16 cellular contexts compared by ENCODE assay signal in genomic region chr4:31518796-31519250, GRCh38.
A peak's percentile ranks its signal among the peaks of the same experiment; 100 is the strongest.
DNase-seq lines count a peak whose midpoint lies in the region; ATAC-seq and TF ChIP-seq lines count a peak whose summit lies in the region.
"Had no signal": no experiment of that assay in that cellular context is flagged by ENCODE, and none has a peak within 500 bp of the region (broad histone marks: within the 10 kb centered on the region; RNA-seq: fewer than 3 reads in every experiment).

No MANE protein-coding gene starts in this region.

- no peak overlapping the region for H3K23ac ChIP-seq in mesenchymal stem cell (ENCODE audit: low read length in 2 of 2)

- no peak overlapping the region for H2BK120ac ChIP-seq in mesenchymal stem cell (ENCODE audit: low read depth, low read length)

- H3K9me3 ChIP-seq in mesenchymal stem cell (ENCODE audit: control insufficient read depth, low read length): peaks cover 7% of the 10 kb centered on the region
- H3K9me3 ChIP-seq: SJSA1 had no signal

- CTCF ChIA-PET in BJ (lab: Yijun Ruan, JAX): no interaction called here

- no peak for TF ChIP-seq CTCF in BJ (IDR thresholded peaks at IDR 0.05; ENCODE audit: insufficient read depth, low read depth, low read length)
- TF ChIP-seq CTCF in cardiac fibroblast (IDR thresholded peaks at IDR 0.05; ENCODE audit: low read depth, low read length): no peak

- H3K14ac ChIP-seq in mesenchymal stem cell (ENCODE audit: low read length in 2 of 2): no peak overlapping the region

- no peaks in the 10 kb centered on the region for H3K4me1 Mint-ChIP-seq in stimulated activated effector memory CD8-positive, alpha-beta T cell treated with anti-CD3 and anti-CD28 coated beads, Interleukin-12 subunit alpha, Interleukin-12 subunit beta, amount 100 ng/mL, for 72 hours
- H3K4me1 Mint-ChIP-seq: activated naive CD8-positive, alpha-beta T cell treated with anti-CD3 and anti-CD28 coated beads, Interleukin-2, amount 50 U/mL, for 24 hours had no signal

- ATAC-seq in GM18517 (IDR thresholded peaks at IDR 0.05; ENCODE audit: unreplicated experiment) (no peak), GM18505 (IDR thresholded peaks at IDR 0.05; ENCODE audit: unreplicated experiment) (no peak)
- no peak for ATAC-seq in stimulated activated effector memory CD8-positive, alpha-beta T cell treated with anti-CD3 and anti-CD28 coated beads, Interleukin-12 subunit alpha, Interleukin-12 subunit beta, amount 100 ng/mL, for 72 hours
- ATAC-seq: activated naive CD8-positive, alpha-beta T cell treated with anti-CD3 and anti-CD28 coated beads, Interleukin-2, amount 50 U/mL, for 24 hours had no signal

- no peak overlapping the region for H3K4ac ChIP-seq in mesenchymal stem cell (ENCODE audit: low read depth in 1 of 2, low read length in 2 of 2)

- H3K27me3 ChIP-seq in BJ (ENCODE audit: control insufficient read depth, insufficient read depth, low read length) (no peaks in the 10 kb centered on the region), mesenchymal stem cell (ENCODE audit: control insufficient read depth in 1 of 2, insufficient read depth in 1 of 2, low read length in 2 of 2) (no peaks in the 10 kb centered on the region)
- H3K27me3 ChIP-seq: SJSA1 had no signal

- peaks cover 20% of the 10 kb centered on the region for H3K9me3 Mint-ChIP-seq in stimulated activated effector memory CD8-positive, alpha-beta T cell treated with anti-CD3 and anti-CD28 coated beads, Interleukin-12 subunit alpha, Interleukin-12 subunit beta, amount 100 ng/mL, for 72 hours

- no peak overlapping the region for H3K9ac ChIP-seq in mesenchymal stem cell (ENCODE audit: low read length)

- no peak overlapping the region for H2BK15ac ChIP-seq in mesenchymal stem cell (ENCODE audit: low read depth, poor library complexity, severe bottlenecking)

- WGBS in mesenchymal stem cell: 91% methylated on average over 2 of the region's 3 CpGs

- no peaks in the 10 kb centered on the region for H3K36me3 ChIP-seq in BJ (ENCODE audit: control insufficient read depth, insufficient read depth, low read length)
- H3K36me3 ChIP-seq in mesenchymal stem cell (ENCODE audit: control insufficient read depth in 1 of 2, insufficient read depth in 2 of 2, low read depth in 1 of 2, low read length in 2 of 2): no peaks in the 10 kb centered on the region
- H3K36me3 ChIP-seq: SJSA1, WERI-Rb-1 had no signal

- no peak overlapping the region for H3K4me3 Mint-ChIP-seq in stimulated activated effector memory CD8-positive, alpha-beta T cell treated with anti-CD3 and anti-CD28 coated beads, Interleukin-12 subunit alpha, Interleukin-12 subunit beta, amount 100 ng/mL, for 72 hours
- H3K4me3 Mint-ChIP-seq: activated naive CD8-positive, alpha-beta T cell treated with anti-CD3 and anti-CD28 coated beads, Interleukin-2, amount 50 U/mL, for 24 hours; CD4-positive, alpha-beta T cell had no signal

- peak; percentile 21 for DNase-seq in BJ (ENCODE audit: low read depth)
- DNase-seq in LoVo (ENCODE audit: low spot score): peak; percentile 7
- DNase-seq in cardiac fibroblast (ENCODE audit: low read depth in 2 of 2): peak; percentile 3 to 15
- peak; percentile 76 for DNase-seq in mesenchymal stem cell
- no peak for DNase-seq in NCI-H2196 treated with DMSO at 0.1 percent for 48 hours (lab: John Stamatoyannopoulos, UW; ENCODE audit: unreplicated experiment)
- DNase-seq in stimulated activated effector memory CD8-positive, alpha-beta T cell treated with anti-CD3 and anti-CD28 coated beads, Interleukin-12 subunit alpha, Interleukin-12 subunit beta, amount 100 ng/mL, for 72 hours (ENCODE audit: low spot score in 2 of 2): no peak
- DNase-seq: activated naive CD8-positive, alpha-beta T cell treated with anti-CD3 and anti-CD28 coated beads, Interleukin-2, amount 50 U/mL, for 24 hours; CD4-positive, alpha-beta T cell; effector memory CD4-positive, alpha-beta T cell; NCI-H1105; NCI-H526 treated with DMSO at 0.1 percent for 48 hours; stimulated activated naive CD4-positive, alpha-beta T cell; WERI-Rb-1 had no signal

- no peak overlapping the region for H4K8ac ChIP-seq in mesenchymal stem cell (ENCODE audit: low read length)

- TF ChIP-seq POLR2A in GM18505 (IDR thresholded peaks at IDR 0.05; ENCODE audit: borderline replicate concordance, extremely low read depth, insufficient read depth, insufficient read length): no peak

- H3K18ac ChIP-seq in mesenchymal stem cell (ENCODE audit: low read depth in 1 of 2, low read length in 2 of 2): no peak overlapping the region

- peaks cover 3% of the 10 kb centered on the region for H3K4me1 ChIP-seq in mesenchymal stem cell (ENCODE audit: control insufficient read depth, insufficient read depth, low read depth, low read length)
- H3K4me1 ChIP-seq: SJSA1 had no signal

- POLR2A ChIA-PET in BJ (lab: Charles Lee): no interaction called here

- H3K27ac ChIP-seq in mesenchymal stem cell (ENCODE audit: low read length, poor library complexity, severe bottlenecking): peak overlapping the region; percentile 82
- H3K27ac ChIP-seq: SJSA1, WERI-Rb-1 had no signal

- no peak overlapping the region for H3K4me3 ChIP-seq in BJ (ENCODE audit: low read depth, low read length)
- H3K4me3 ChIP-seq in cardiac fibroblast (replicated peaks in 1 of 2; ENCODE audit: low read depth in 2 of 2, low read length in 2 of 2): no peak overlapping the region
- no peak overlapping the region for H3K4me3 ChIP-seq in mesenchymal stem cell (ENCODE audit: insufficient read depth in 1 of 2, low read depth in 1 of 2, low read length in 2 of 2)
- H3K4me3 ChIP-seq: SJSA1 had no signal

- H3K79me1 ChIP-seq in mesenchymal stem cell (replicated peaks; ENCODE audit: low read length, poor library complexity, severe bottlenecking): no peaks in the 10 kb centered on the region

- no peaks in the 10 kb centered on the region for H3K36me3 Mint-ChIP-seq in stimulated activated effector memory CD8-positive, alpha-beta T cell treated with anti-CD3 and anti-CD28 coated beads, Interleukin-12 subunit alpha, Interleukin-12 subunit beta, amount 100 ng/mL, for 72 hours

- H3K4me2 ChIP-seq in mesenchymal stem cell (ENCODE audit: low read length, poor library complexity, severe bottlenecking): peak overlapping the region; percentile 28

- no peak overlapping the region for H2BK12ac ChIP-seq in mesenchymal stem cell (ENCODE audit: low read length in 2 of 2)

- no peak overlapping the region for H2BK5ac ChIP-seq in mesenchymal stem cell (ENCODE audit: low read depth, low read length, poor library complexity, severe bottlenecking)

- H3K27ac Mint-ChIP-seq in stimulated activated effector memory CD8-positive, alpha-beta T cell treated with anti-CD3 and anti-CD28 coated beads, Interleukin-12 subunit alpha, Interleukin-12 subunit beta, amount 100 ng/mL, for 72 hours: no peak overlapping the region
- H3K27ac Mint-ChIP-seq: activated naive CD8-positive, alpha-beta T cell treated with anti-CD3 and anti-CD28 coated beads, Interleukin-2, amount 50 U/mL, for 24 hours; CD4-positive, alpha-beta T cell had no signal

- no peak overlapping the region for H2AFZ ChIP-seq in mesenchymal stem cell (ENCODE audit: low read depth, low read length)

- no peak overlapping the region for H2AK5ac ChIP-seq in mesenchymal stem cell (ENCODE audit: low read length, severe bottlenecking)

- no peak overlapping the region for H4K91ac ChIP-seq in mesenchymal stem cell (ENCODE audit: low read length)

Comparison
In these comparisons a context has a peak if more than half of its experiments do, and no peak if none do; other contexts are left out.
1. DNase-seq: peak in BJ (single experiment), LoVo (single experiment), cardiac fibroblast (2 of 2) and mesenchymal stem cell (single experiment); none in NCI-H2196 treated with DMSO at 0.1 percent for 48 hours (single experiment) and stimulated activated effector memory CD8-positive, alpha-beta T cell treated with anti-CD3 and anti-CD28 coated beads, Interleukin-12 subunit alpha, Interleukin-12 subunit beta, amount 100 ng/mL, for 72 hours (0 of 2).